Comparison of ENCODE assay signal across 8 cellular contexts in the genomic region with DNA sequence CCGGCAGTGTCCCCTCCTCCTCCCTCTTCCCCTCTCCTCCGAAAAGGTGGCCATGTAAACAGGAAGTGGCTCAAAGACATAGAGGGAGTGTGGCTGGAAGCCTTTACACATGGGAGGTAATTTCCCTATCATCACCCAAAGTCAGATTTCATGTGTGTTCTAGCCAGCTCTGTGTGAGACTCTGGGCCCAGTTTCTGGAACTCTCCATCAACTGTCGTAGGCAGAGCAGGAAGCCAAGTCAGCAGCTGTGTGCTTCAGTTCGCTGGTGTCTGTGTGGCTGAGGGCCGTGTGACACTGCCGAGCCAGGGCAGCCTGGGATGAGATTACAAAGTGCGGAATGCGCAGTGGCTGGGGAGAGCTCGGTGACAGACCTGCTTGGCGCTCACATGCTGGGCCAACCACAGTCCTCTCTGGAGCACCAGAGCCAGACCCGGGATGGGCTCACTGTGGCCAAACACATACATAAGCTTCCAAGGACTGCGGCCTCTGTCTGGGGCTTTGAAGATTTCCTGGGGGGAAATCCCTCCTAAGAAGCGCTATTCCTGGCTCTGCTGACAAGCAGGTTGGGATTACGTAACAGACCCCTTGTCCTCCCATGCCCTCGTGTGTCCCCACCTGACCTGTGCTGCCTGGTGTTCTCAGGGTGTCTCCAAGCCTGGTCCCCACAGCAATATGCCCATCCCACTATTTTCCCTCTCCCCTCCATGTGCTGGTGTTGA. TPM values are rescaled to one million over a fixed set of nuclear protein-coding genes. Genes with fewer than 3 reads are reported as not detected.
DNase-seq lines count a peak whose midpoint lies in the region; TF ChIP-seq lines count a peak whose summit lies in the region.

No MANE protein-coding gene starts in this region.

- H3K27me3 Mint-ChIP-seq in endodermal cell (ENCODE audit: insufficient read depth) (no peaks in the 10 kb centered on the region), glutamatergic neuron (ENCODE audit: unreplicated experiment) (peaks cover 7% of the 10 kb centered on the region)

- H3K4me1 ChIP-seq in A673 (ENCODE audit: insufficient read depth, low read length, poor library complexity, severe bottlenecking) (peaks cover 49% of the 10 kb centered on the region), endodermal cell (ENCODE audit: control insufficient read depth, insufficient read depth, low read length) (peaks cover 8% of the 10 kb centered on the region), muscle layer of duodenum (ENCODE audit: control insufficient read depth in 1 of 2, insufficient read depth in 2 of 2, low read length in 2 of 2) (peaks cover 8 to 46% of the 10 kb centered on the region in 2 donors)

- H3K36me3 ChIP-seq in A673 (ENCODE audit: insufficient read depth, low read length, poor library complexity, severe bottlenecking), result no peaks in the 10 kb centered on the region
- H3K36me3 ChIP-seq in endodermal cell (ENCODE audit: control insufficient read depth, insufficient read depth, low read length), result peaks cover 80% of the 10 kb centered on the region
- peaks cover 0 to 5% of the 10 kb centered on the region in 2 donors for H3K36me3 ChIP-seq in muscle layer of duodenum (ENCODE audit: control insufficient read depth in 1 of 2, insufficient read depth in 2 of 2, low read length in 2 of 2)

- no peak overlapping the region for H3K9ac ChIP-seq in endodermal cell (ENCODE audit: extremely low read depth, low read length, poor library complexity, severe bottlenecking)

- H3K36me3 Mint-ChIP-seq in endodermal cell (ENCODE audit: low read depth), result peaks cover 59% of the 10 kb centered on the region
- no peaks in the 10 kb centered on the region for H3K36me3 Mint-ChIP-seq in glutamatergic neuron (ENCODE audit: unreplicated experiment)

- H3K9me3 Mint-ChIP-seq in endodermal cell, result no peaks in the 10 kb centered on the region
- H3K9me3 Mint-ChIP-seq in glutamatergic neuron (ENCODE audit: unreplicated experiment), result peaks cover 3% of the 10 kb centered on the region

- H3K27ac Mint-ChIP-seq in endodermal cell (peak overlapping the region; percentile 90), glutamatergic neuron (ENCODE audit: unreplicated experiment) (no peak overlapping the region)

- H3K4me1 Mint-ChIP-seq in endodermal cell, result peaks cover 30% of the 10 kb centered on the region
- H3K4me1 Mint-ChIP-seq in glutamatergic neuron (ENCODE audit: low read depth, unreplicated experiment), result peaks cover 19% of the 10 kb centered on the region

- DNase-seq in A673 (ENCODE audit: low spot score), result no peak
- peak; percentile 46 for DNase-seq in NCI-H226
- peak; percentile 71 for DNase-seq in endodermal cell
- no peak for DNase-seq in stimulated activated CD4-positive, alpha-beta T cell treated with anti-CD3 and anti-CD28 coated beads, Interleukin-12 subunit alpha, Interleukin-12 subunit beta, amount 100 ng/mL, for 4 hours
- no peak for DNase-seq in activated naive CD4-positive, alpha-beta T cell treated with anti-CD3 and anti-CD28 coated beads, Interleukin-2, amount 50 U/mL, for 16 hours
- no peak for DNase-seq in glutamatergic neuron
- no peak for DNase-seq in activated T-cell treated with anti-CD3 and anti-CD28 coated beads, Interleukin-2, amount 50 U/mL, for 48 hours

- POLR2A ChIA-PET in A673 (lab: Charles Lee; ENCODE audit: low non-redundant PET), result no interaction called here

- no peak for TF ChIP-seq CTCF in A673 (conservative IDR thresholded peaks at IDR 0.05; ENCODE audit: low read depth, low read length)
- no peak for TF ChIP-seq CTCF in endodermal cell (conservative IDR thresholded peaks at IDR 0.05)
- TF ChIP-seq CTCF in glutamatergic neuron (IDR thresholded peaks at IDR 0.05; ENCODE audit: partially characterized antibody, unreplicated experiment), result no peak

- no peak overlapping the region for H3K4me3 ChIP-seq in A673 (ENCODE audit: low read depth, low read length, poor library complexity, severe bottlenecking)
- no peak overlapping the region for H3K4me3 ChIP-seq in endodermal cell (ENCODE audit: low read length)
- H3K4me3 ChIP-seq in muscle layer of duodenum (ENCODE audit: low read depth in 1 of 2, low read length in 2 of 2), result peak overlapping the region in 1 of 2 donors; percentile 42

- no TSS peak for BruUV-seq in A673 (replicated peaks; lab: Mats Ljungman, UMichigan)

- H3K27ac ChIP-seq in A673 (ENCODE audit: low read depth, low read length, poor library complexity, severe bottlenecking) (peak overlapping the region; percentile 37), endodermal cell (ENCODE audit: low read depth, low read length) (peak overlapping the region; percentile 47), muscle layer of duodenum (ENCODE audit: low read length) (peak overlapping the region; percentile 69)

- H3K27me3 ChIP-seq in A673 (replicated peaks; ENCODE audit: insufficient read depth, low read depth, low read length, poor library complexity) (no peaks in the 10 kb centered on the region), endodermal cell (ENCODE audit: control insufficient read depth, insufficient read depth, low read length, poor library complexity, severe bottlenecking) (no peaks in the 10 kb centered on the region), muscle layer of duodenum (ENCODE audit: low read depth, low read length) (no peaks in the 10 kb centered on the region)

- CTCF ChIA-PET in A673 (lab: Charles Lee), result no interaction called here

- 72 to 75% methylated on average over 7 to 13 of the region's 15 CpGs for WGBS in endodermal cell (ENCODE audit: insufficient coverage in 1 of 2, insufficient read length in 1 of 2), 2 experiments

- intact Hi-C loops in A673 (cut with micrococcal nuclease; ENCODE audit: unreplicated experiment), result no loop called here

- H3K9me3 ChIP-seq in A673 (ENCODE audit: low read depth, low read length, poor library complexity, severe bottlenecking) (no peaks in the 10 kb centered on the region), endodermal cell (ENCODE audit: control insufficient read depth, low read length) (no peaks in the 10 kb centered on the region), muscle layer of duodenum (ENCODE audit: control insufficient read depth in 1 of 2, low read length in 2 of 2) (no peaks in the 10 kb centered on the region)

- H3K4me3 Mint-ChIP-seq in endodermal cell, result no peak overlapping the region
- H3K4me3 Mint-ChIP-seq in glutamatergic neuron (ENCODE audit: unreplicated experiment), result no peak overlapping the region

RNA-seq across cellular contexts. Expression of gene UMPS, which starts 50.7 kb away (rescaled TPM):
- 100 and 118 TPM in 2 replicates for total RNA-seq in A673 (2021)
- 10 to 100 TPM; 53.9 to 60.8 TPM for total RNA-seq in endodermal cell
- 30.3 TPM for polyA plus RNA-seq in endodermal cell (2013, experiment 1 of 2)
- polyA plus RNA-seq in endodermal cell (2013, experiment 2 of 2), result 25.0 TPM
- total RNA-seq in glutamatergic neuron (ENCODE audit: unreplicated experiment), result 30.7 TPM

Comparison
In these comparisons a context has a peak if more than half of its experiments do, and no peak if none do; other contexts are left out.
1. DNase-seq: peak in NCI-H226 (single experiment) and endodermal cell (single experiment); none in A673 (single experiment), stimulated activated CD4-positive, alpha-beta T cell treated with anti-CD3 and anti-CD28 coated beads, Interleukin-12 subunit alpha, Interleukin-12 subunit beta, amount 100 ng/mL, for 4 hours (single experiment), activated naive CD4-positive, alpha-beta T cell treated with anti-CD3 and anti-CD28 coated beads, Interleukin-2, amount 50 U/mL, for 16 hours (single experiment), glutamatergic neuron (single experiment) and activated T-cell treated with anti-CD3 and anti-CD28 coated beads, Interleukin-2, amount 50 U/mL, for 48 hours (0 of 2).
2. Peak in every context shown above with its lines, with median percentiles within 50 percentile points of each other: H3K27ac ChIP-seq.